ENCODE assay signal across 2 cellular contexts in genomic region chr22:49648053-49648452, GRCh38.
TF ChIP-seq lines count a peak whose summit lies in the region.

No MANE protein-coding gene starts in this region.

TF ChIP-seq in HCT116, 20 proteins besides CTCF, POLR2A, EP300 and RAD21 (continued from another document):
- TF ChIP-seq ZBTB33 (IDR thresholded peaks at IDR 0.05; ENCODE audit: extremely low read depth, insufficient replicate concordance, low read length) (no peak), SRF (IDR thresholded peaks at IDR 0.05; ENCODE audit: low read depth) (no peak), MAX (IDR thresholded peaks at IDR 0.05) (no peak), POLR2AphosphoS5 (IDR thresholded peaks at IDR 0.05; ENCODE audit: low read depth, low read length) (no peak), CBX3 (IDR thresholded peaks at IDR 0.05; ENCODE audit: low read depth) (no peak), EZH2 (IDR thresholded peaks at IDR 0.05) (no peak), ELF1 (IDR thresholded peaks at IDR 0.05; ENCODE audit: borderline replicate concordance, low read depth) (no peak), SIN3A (IDR thresholded peaks at IDR 0.05; ENCODE audit: low read depth) (no peak), REST (IDR thresholded peaks at IDR 0.05; ENCODE audit: low read depth) (no peak)

TF ChIP-seq in K562, 482 proteins besides CTCF, POLR2A, EP300 and RAD21 (continued from another document):
- TF ChIP-seq ZNF217 (CRISPR knock-in tag; IDR thresholded peaks at IDR 0.05) (no peak), HIVEP1 (CRISPR knock-in tag; IDR thresholded peaks at IDR 0.05) (no peak), CEBPG (CRISPR knock-in tag; IDR thresholded peaks at IDR 0.05) (no peak), CEBPG (tag; conservative IDR thresholded peaks at IDR 0.05 in 1 of 2, IDR thresholded peaks at IDR 0.05 in 1 of 2) (no peak), ZNF717 (CRISPR knock-in tag; IDR thresholded peaks at IDR 0.05) (no peak), THAP12 (CRISPR knock-in tag; IDR thresholded peaks at IDR 0.05) (no peak)
